16 cellular contexts compared by ENCODE assay signal in the genomic region with DNA sequence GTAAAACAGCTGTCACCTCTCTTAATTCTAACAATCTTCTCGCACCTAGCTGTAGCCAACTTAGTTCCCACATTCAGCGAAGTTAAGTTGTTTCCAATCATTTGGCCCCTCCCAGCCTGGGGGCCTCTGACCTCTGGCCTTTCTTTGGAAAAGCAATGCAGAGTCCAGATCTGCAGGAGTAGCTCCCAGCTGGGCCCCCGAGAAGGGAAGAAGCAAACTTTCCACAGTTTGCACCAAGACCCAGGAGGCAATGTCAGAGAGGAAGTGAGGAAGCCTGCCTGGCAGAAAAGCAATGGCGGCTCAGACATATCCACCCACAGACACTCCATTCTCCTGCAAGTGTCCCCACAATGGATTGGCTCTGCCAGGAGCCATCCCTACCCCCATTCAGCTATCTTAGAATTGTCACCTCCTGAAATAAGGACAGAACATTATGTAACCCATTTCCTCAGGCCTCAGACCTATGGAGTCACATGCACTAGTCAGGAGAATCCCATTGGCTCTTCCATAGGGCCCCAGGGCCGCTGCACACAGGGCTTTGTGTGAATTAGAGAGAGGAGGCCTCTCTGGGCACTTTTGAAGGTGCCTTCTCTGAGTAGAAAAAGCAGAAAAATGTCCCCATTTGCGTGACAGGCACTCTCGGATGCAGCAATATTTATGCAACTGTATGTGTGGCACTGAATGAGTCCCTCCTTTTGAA.
"Had no signal": no experiment of that assay in that cellular context is flagged by ENCODE, and none has a peak within 500 bp of the region (broad histone marks: within the 10 kb centered on the region; RNA-seq: fewer than 3 reads in every experiment).

No MANE protein-coding gene starts in this region.

- H3K4me3 ChIP-seq: adrenal gland, heart right ventricle, left lung, stomach had no signal

- H3K27me3 ChIP-seq: adrenal gland, heart right ventricle, left lung, stomach had no signal

- H3K9me3 ChIP-seq: adrenal gland, heart right ventricle, left lung, stomach had no signal

- DNase-seq: activated CD4-positive, alpha-beta T cell treated with anti-CD3 and anti-CD28 coated beads for 36 hours; activated CD4-positive, alpha-beta T cell treated with anti-CD3 and anti-CD28 coated beads, Interleukin-2, amount 50 U/mL, for 48 hours; activated gamma-delta T cell treated with Interleukin-2 at 50 U/mL for 16 hours; adrenal gland; cerebellar nuclear complex; cortex of kidney; effector CD8-positive, alpha-beta T cell; heart right ventricle; left lung; midbrain; stimulated activated CD4-positive, alpha-beta T cell treated with anti-CD3 and anti-CD28 coated beads, Interleukin-15, amount 100 ng/mL, for 24 hours; stimulated activated CD4-positive, alpha-beta T cell treated with anti-CD3 and anti-CD28 coated beads, Interleukin-4, amount 100 ng/mL, for 1 hour; stomach had no signal

- H3K27ac ChIP-seq: adrenal gland, heart right ventricle, left lung, stomach had no signal

- H3K36me3 ChIP-seq: adrenal gland, heart right ventricle, left lung, stomach had no signal

- ATAC-seq: activated CD4-positive, alpha-beta T cell treated with anti-CD3 and anti-CD28 coated beads for 36 hours; activated naive CD4-positive, alpha-beta T cell treated with anti-CD3 and anti-CD28 coated beads, Interleukin-2, amount 50 U/mL, for 72 hours; esophagus mucosa; heart right ventricle; left lung; stimulated activated effector memory CD8-positive, alpha-beta T cell treated with anti-CD3 and anti-CD28 coated beads, Interleukin-12 subunit alpha, Interleukin-12 subunit beta, amount 100 ng/mL, for 72 hours had no signal
